8 cellular contexts compared by ENCODE assay signal in the genomic region with DNA sequence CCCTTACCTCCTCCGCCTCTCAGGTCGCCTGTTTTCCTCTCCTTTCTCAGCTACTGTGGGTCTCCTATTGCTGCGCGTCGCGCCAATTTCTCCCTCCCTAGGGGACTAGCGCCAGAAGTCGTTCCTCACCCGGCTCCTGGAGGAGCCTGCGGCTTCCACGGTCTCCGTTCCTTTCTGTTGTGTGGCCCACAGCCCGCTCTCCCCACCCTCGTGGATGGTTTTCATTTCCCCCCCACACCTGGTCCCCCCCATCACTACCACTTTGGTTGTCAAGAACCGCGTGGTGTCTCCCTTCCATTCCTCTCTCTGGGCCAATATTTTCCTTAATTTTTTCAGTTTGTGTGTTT. TPM values are rescaled to one million over a fixed set of nuclear protein-coding genes. Genes with fewer than 3 reads are reported as not detected.
A peak's percentile ranks its signal among the peaks of the same experiment; 100 is the strongest.
DNase-seq lines count a peak whose midpoint lies in the region; ATAC-seq, FAIRE-seq and TF ChIP-seq lines count a peak whose summit lies in the region.

No MANE protein-coding gene starts in this region.

- peak in 1 of 7 donors; percentile 63 for DNase-seq in adrenal gland
- DNase-seq in small intestine: no peak
- DNase-seq in SHP77 treated with DMSO at 0.1 percent for 48 hours (lab: John Stamatoyannopoulos, UW): no peak
- DNase-seq in SK-N-DZ (ENCODE audit: low spot score): no peak

- no peak for TF ChIP-seq CTCF in GM12875 (IDR thresholded peaks at IDR 0.05; ENCODE audit: borderline replicate concordance, insufficient read depth, low read depth, low read length)
- TF ChIP-seq CTCF in adrenal gland (IDR thresholded peaks at IDR 0.05): no peak

- H3K4me1 ChIP-seq in HUES6 (ENCODE audit: control insufficient read depth, insufficient read depth, low read length) (peaks cover 8% of the 10 kb centered on the region; the same call in 1 of the 2 replicates), adrenal gland (replicated peaks in 1 of 2) (peaks cover 50 to 65% of the 10 kb centered on the region in 2 donors), iPS-15b (ENCODE audit: control insufficient read depth, insufficient read depth, low read length) (no peaks in the 10 kb centered on the region), small intestine (ENCODE audit: control insufficient read depth in 2 of 2, insufficient read depth in 1 of 2, low read depth in 1 of 2, low read length in 1 of 2) (peaks cover 3 to 11% of the 10 kb centered on the region in 2 donors)

- peak overlapping the region; percentile 77 for H3K9ac ChIP-seq in HUES6 (ENCODE audit: low read length)
- peak overlapping the region; percentile 77 for H3K9ac ChIP-seq in iPS-15b (ENCODE audit: low read depth, low read length)

- H3K27me3 ChIP-seq in HUES6 (ENCODE audit: control insufficient read depth, insufficient read depth, low read length) (no peaks in the 10 kb centered on the region), adrenal gland (no peaks in the 10 kb centered on the region), iPS-15b (ENCODE audit: control insufficient read depth, insufficient read depth, low read length) (no peaks in the 10 kb centered on the region), small intestine (ENCODE audit: control insufficient read depth in 2 of 2, insufficient read depth in 2 of 2, low read length in 2 of 2) (no peaks in the 10 kb centered on the region)

- peak; percentile 26 for ATAC-seq in GM21390 (IDR thresholded peaks at IDR 0.05; ENCODE audit: unreplicated experiment)

- H3K4me3 ChIP-seq in GM12875 (ENCODE audit: low read depth, low read length) (peak overlapping the region; percentile 91), HUES6 (ENCODE audit: low read depth, low read length) (peak overlapping the region; percentile 93), adrenal gland (peak overlapping the region; percentile 66 to 91 (median 76)), iPS-15b (ENCODE audit: low read depth, low read length) (peak overlapping the region; percentile 95), small intestine (ENCODE audit: low read depth in 1 of 2, low read length in 2 of 2) (peak overlapping the region; percentile 90 to 94)

- intact Hi-C loops in adrenal gland (cut with DNase I): no loop called here

- peaks cover 11% of the 10 kb centered on the region for H3K36me3 ChIP-seq in HUES6 (ENCODE audit: control insufficient read depth, insufficient read depth, low read length)
- H3K36me3 ChIP-seq in adrenal gland (replicated peaks in 1 of 2): peaks cover 0 to 15% of the 10 kb centered on the region in 2 donors
- peaks cover 3% of the 10 kb centered on the region for H3K36me3 ChIP-seq in iPS-15b (ENCODE audit: control insufficient read depth, insufficient read depth, low read length)
- no peaks in the 10 kb centered on the region for H3K36me3 ChIP-seq in small intestine (ENCODE audit: control insufficient read depth in 2 of 2, insufficient read depth in 2 of 2, low read length in 2 of 2)

- H3K27ac ChIP-seq in HUES6 (ENCODE audit: low read depth, low read length) (peak overlapping the region; percentile 24; the same call in 1 of the 2 replicates), adrenal gland (peak overlapping the region; percentile 86 to 98 (median 95)), small intestine (ENCODE audit: low read depth in 1 of 2, low read length in 1 of 2) (peak overlapping the region; percentile 87 to 96)

- TF ChIP-seq POLR2A in adrenal gland (IDR thresholded peaks at IDR 0.05): no peak

- 0 to 1% (median 0%) methylated on average over 16 of the region's 16 CpGs for WGBS in adrenal gland, 4 donors
- 0% methylated on average over 16 of the region's 16 CpGs for WGBS in small intestine, 3 donors

- H3K9me3 ChIP-seq in HUES6 (ENCODE audit: control insufficient read depth, insufficient read depth, low read depth, low read length) (no peaks in the 10 kb centered on the region), adrenal gland (replicated peaks in 1 of 3) (no peaks in the 10 kb centered on the region), iPS-15b (ENCODE audit: control insufficient read depth, insufficient read depth, low read length) (no peaks in the 10 kb centered on the region), small intestine (ENCODE audit: control insufficient read depth, low read depth) (no peaks in the 10 kb centered on the region)

- FAIRE-seq in small intestine (lab: Jason Lieb, UNC): no peak

RNA-seq across cellular contexts. Expression of a gene that starts 0.5 kb away (rescaled TPM):
- total RNA-seq in adrenal gland: 10 to 100 TPM; 33.3 to 85.6 (median 60.1) TPM
- polyA plus RNA-seq in adrenal gland (10 to 100 TPM; 11.4 to 27.3 (median 13.9) TPM), small intestine (10 to 100 TPM in 2 of 3 donors, 1 to 10 TPM in 1; 9.6 to 22.6 (median 10.3) TPM)
- 14.5 and 15.2 TPM in 2 replicates for polyA plus RNA-seq in SK-N-DZ (2014; cell fraction: cytosol; rRNA removed)
- 10.5 and 16.5 TPM in 2 replicates for polyA plus RNA-seq in SK-N-DZ (2014; cell fraction: nucleus; rRNA removed)

RNA-seq across cellular contexts. Expression of a gene that starts 0.7 kb away (rescaled TPM):
- total RNA-seq in adrenal gland: 10 to 100 TPM; 15.1 to 32.5 (median 27.1) TPM
- polyA plus RNA-seq in adrenal gland (10 to 100 TPM in 1 of 3 donors, 1 to 10 TPM in 2; 6.0 to 44.8 (median 7.2) TPM), small intestine (10 to 100 TPM in 1 of 3 donors, 1 to 10 TPM in 2; 7.8 to 12.9 (median 7.8) TPM)
- 22.9 and 24.7 TPM in 2 replicates for polyA plus RNA-seq in SK-N-DZ (2014; cell fraction: cytosol; rRNA removed)
- polyA plus RNA-seq in SK-N-DZ (2014; cell fraction: nucleus; rRNA removed): 16.9 and 17.9 TPM in 2 replicates

RNA-seq across cellular contexts. Expression of a gene that starts 59.7 kb away (rescaled TPM):
- total RNA-seq in adrenal gland: 10 to 100 TPM; 13.5 to 56.4 (median 26.3) TPM
- polyA plus RNA-seq in adrenal gland: 10 to 100 TPM; 16.8 to 29.9 (median 25.6) TPM
- 1 to 10 TPM; 5.4 to 9.1 (median 7.8) TPM for polyA plus RNA-seq in small intestine
- polyA plus RNA-seq in SK-N-DZ (2014; cell fraction: cytosol; rRNA removed): 30.5 and 39.5 TPM in 2 replicates
- polyA plus RNA-seq in SK-N-DZ (2014; cell fraction: nucleus; rRNA removed): 17.7 and 22.1 TPM in 2 replicates

Comparison
In these comparisons a context has a peak if more than half of its experiments do, and no peak if none do; other contexts are left out.
1. H3K27ac ChIP-seq: peak in every context shown above with its lines; median percentile 95 in adrenal gland; 92 in small intestine; 24 in HUES6.